ENCODE assay signal across 8 cellular contexts in genomic region chr2:128090575-128090908, GRCh38. TPM values are rescaled to one million over a fixed set of nuclear protein-coding genes. Genes with fewer than 3 reads are reported as not detected.
DNase-seq lines count a peak whose midpoint lies in the region; ATAC-seq and TF ChIP-seq lines count a peak whose summit lies in the region.

No MANE protein-coding gene starts in this region.

- no peaks in the 10 kb centered on the region for H3K9me3 Mint-ChIP-seq in chondrocyte (ENCODE audit: low read depth)
- H3K9me3 Mint-ChIP-seq in naive thymus-derived CD8-positive, alpha-beta T cell = no peaks in the 10 kb centered on the region

- DNase-seq in HL-60 (ENCODE audit: low read depth in 1 of 2, low spot score in 1 of 2) (no peak), chondrocyte (ENCODE audit: low spot score) (no peak), NCI-H2171 treated with DMSO at 0.1 percent for 48 hours (lab: John Stamatoyannopoulos, UW) (no peak), NCI-H748 treated with DMSO at 0.1 percent for 48 hours (lab: John Stamatoyannopoulos, UW) (no peak), AG20443 (ENCODE audit: low spot score) (no peak)
- no peak for DNase-seq in naive thymus-derived CD8-positive, alpha-beta T cell

- peak overlapping the region; percentile 94 for H3K27ac Mint-ChIP-seq in chondrocyte (ENCODE audit: unreplicated experiment)
- H3K27ac Mint-ChIP-seq in naive thymus-derived CD8-positive, alpha-beta T cell = peak overlapping the region; percentile 93 to 98 (median 97)

- H3K36me3 ChIP-seq in BLaER1 = peaks cover 9% of the 10 kb centered on the region; the same call in 1 of the 2 replicates

- peak in 1 of 2 donors; percentile 23 for ATAC-seq in naive thymus-derived CD8-positive, alpha-beta T cell
- ATAC-seq in HG03457 (IDR thresholded peaks at IDR 0.05; ENCODE audit: unreplicated experiment) = no peak

- POLR2A ChIA-PET in naive thymus-derived CD8-positive, alpha-beta T cell (lab: Charles Lee) = interaction anchor here (0.7 to 3.1 kb wide), 11 partner anchors 9 to 389 kb away, joined by 3 to 27 read pairs (median 3); partner anchors contain the start of genes SAP130 and SFT2D3

- H3K4me2 ChIP-seq in BLaER1 = peak overlapping the region; percentile 90

- peaks cover 27% of the 10 kb centered on the region for H3K4me1 Mint-ChIP-seq in chondrocyte (ENCODE audit: low read depth)
- H3K4me1 Mint-ChIP-seq in naive thymus-derived CD8-positive, alpha-beta T cell = peaks cover 16 to 45% (median 42%) of the 10 kb centered on the region in 4 donors

- no peaks in the 10 kb centered on the region for H3K9me3 ChIP-seq in BLaER1

- peaks cover 33% of the 10 kb centered on the region for H3K4me1 ChIP-seq in BLaER1

- peaks cover 29% of the 10 kb centered on the region for H4K20me1 ChIP-seq in BLaER1

- no peaks in the 10 kb centered on the region for H3K36me3 Mint-ChIP-seq in chondrocyte (ENCODE audit: low read depth)
- peaks cover 0 to 5% (median 0%) of the 10 kb centered on the region in 3 donors for H3K36me3 Mint-ChIP-seq in naive thymus-derived CD8-positive, alpha-beta T cell

- H3K27me3 ChIP-seq in BLaER1 = no peaks in the 10 kb centered on the region
- H3K27me3 ChIP-seq in HL-60 (ENCODE audit: insufficient read depth, poor library complexity, severe bottlenecking) = no peaks in the 10 kb centered on the region

- H3K27me3 Mint-ChIP-seq in chondrocyte (ENCODE audit: low read depth) = no peaks in the 10 kb centered on the region
- no peaks in the 10 kb centered on the region for H3K27me3 Mint-ChIP-seq in naive thymus-derived CD8-positive, alpha-beta T cell

- TF ChIP-seq CTCF in HL-60 (IDR thresholded peaks at IDR 0.05; ENCODE audit: insufficient read depth, low read length) = no peak
- no peak for TF ChIP-seq CTCF in chondrocyte (IDR thresholded peaks at IDR 0.05)

- H3K27ac ChIP-seq in BLaER1 (peak overlapping the region; percentile 68), HL-60 (replicated peaks) (peak overlapping the region; percentile 84)

- H3K4me3 ChIP-seq in BLaER1 (peak overlapping the region; percentile 79), HL-60 (replicated peaks; ENCODE audit: insufficient read depth, low read length) (peak overlapping the region; percentile 78)

- peak overlapping the region; percentile 92 for H3K4me3 Mint-ChIP-seq in chondrocyte (ENCODE audit: unreplicated experiment)
- H3K4me3 Mint-ChIP-seq in naive thymus-derived CD8-positive, alpha-beta T cell = peak overlapping the region; percentile 88 to 98 (median 94)

- peak overlapping the region; percentile 83 for H3K9ac ChIP-seq in BLaER1

RNA-seq across cellular contexts. Expression of gene UGGT1, which starts 0.5 kb away (rescaled TPM):
- 39.4 to 62.1 TPM (median 47.1 TPM) in 3 replicates for total RNA-seq in chondrocyte
- total RNA-seq in naive thymus-derived CD8-positive, alpha-beta T cell = 10 to 100 TPM; 44.4 to 52.0 TPM
- 10 to 100 TPM in 2 of 3 donors, 1 to 10 TPM in 1; 9.6 to 14.9 (median 10.0) TPM for polyA plus RNA-seq in naive thymus-derived CD8-positive, alpha-beta T cell
